In genomic region chr6:158568549-158568948, GRCh38 we compare ENCODE assay signal across 17 cellular contexts. TPM values are rescaled to one million over a fixed set of nuclear protein-coding genes. Genes with fewer than 3 reads are reported as not detected.
DNase-seq lines count a peak whose midpoint lies in the region; ATAC-seq, FAIRE-seq and TF ChIP-seq lines count a peak whose summit lies in the region.
"Had no signal": no experiment of that assay in that cellular context is flagged by ENCODE, and none has a peak within 500 bp of the region (broad histone marks: within the 10 kb centered on the region; RNA-seq: fewer than 3 reads in every experiment).

No MANE protein-coding gene starts in this region.

- no peak overlapping the region for H3K4me3 Mint-ChIP-seq in activated CD8-positive, alpha-beta T cell treated with anti-CD3 and anti-CD28 coated beads for 36 hours
- H3K4me3 Mint-ChIP-seq: brain, WTC11 had no signal

- peak; percentile 21 for FAIRE-seq in endothelial cell of umbilical vein (lab: Jason Lieb, UNC)

- dilution Hi-C loops in endothelial cell of umbilical vein (cut with MboI; ENCODE audit: extremely low pct_ligation_motif_present, low sequenced_read_pairs): no loop called here

- peaks cover 22% of the 10 kb centered on the region for H3K36me3 Mint-ChIP-seq in activated CD8-positive, alpha-beta T cell treated with anti-CD3 and anti-CD28 coated beads for 36 hours (ENCODE audit: low read depth)

- H3K27me3 ChIP-seq in heart right ventricle: no peaks in the 10 kb centered on the region
- no peaks in the 10 kb centered on the region for H3K27me3 ChIP-seq in endothelial cell of umbilical vein (ENCODE audit: control insufficient read depth in 2 of 2, insufficient read depth in 2 of 2, low read length in 2 of 2)
- H3K27me3 ChIP-seq in stomach: no peaks in the 10 kb centered on the region

- peaks cover 68% of the 10 kb centered on the region for H3K4me1 Mint-ChIP-seq in activated CD8-positive, alpha-beta T cell treated with anti-CD3 and anti-CD28 coated beads for 36 hours (ENCODE audit: low read depth)

- H3K4me3 ChIP-seq in heart right ventricle (no peak overlapping the region), endothelial cell of umbilical vein (replicated peaks in 1 of 3; ENCODE audit: insufficient read depth in 1 of 3, low read depth in 1 of 3, low read length in 3 of 3) (no peak overlapping the region), stomach (no peak overlapping the region)

- BruUV-seq in endothelial cell of umbilical vein (replicated peaks; lab: Mats Ljungman, UMichigan): no TSS peak

- POLR2A ChIA-PET in activated CD8-positive, alpha-beta T cell treated with anti-CD3 and anti-CD28 coated beads for 36 hours (lab: Charles Lee): interaction anchor here (1.0 to 1.6 kb wide), 3 partner anchors 14 to 77 kb away, joined by 3 to 6 read pairs (median 3); no protein-coding TSS in a partner anchor
- POLR2A ChIA-PET in endothelial cell of umbilical vein (lab: Charles Lee): no interaction called here

- peak; percentile 29 for DNase-seq in cardiac septum (ENCODE audit: low spot score)
- no peak for DNase-seq in heart right ventricle
- DNase-seq in activated CD8-positive, alpha-beta T cell treated with anti-CD3 and anti-CD28 coated beads for 36 hours: no peak
- DNase-seq in endothelial cell of umbilical vein (ENCODE audit: low read depth, low spot score): no peak
- DNase-seq in stomach: no peak
- DNase-seq in dermis blood vessel endothelial cell: no peak
- no peak for DNase-seq in foreskin melanocyte
- DNase-seq: activated effector memory CD4-positive, alpha-beta T cell treated with Interleukin-2 at 50 U/mL for 16 hours; DMS153; left ventricle myocardium superior; NCI-H2107; NCI-H69 had no signal

- H2AFZ ChIP-seq in endothelial cell of umbilical vein (ENCODE audit: low read depth, low read length): no peak overlapping the region

- TF ChIP-seq CTCF in heart right ventricle (IDR thresholded peaks at IDR 0.05): no peak
- TF ChIP-seq CTCF in activated CD8-positive, alpha-beta T cell treated with anti-CD3 and anti-CD28 coated beads for 36 hours (IDR thresholded peaks at IDR 0.05): no peak
- no peak for TF ChIP-seq CTCF in endothelial cell of umbilical vein (IDR thresholded peaks at IDR 0.05; ENCODE audit: extremely low read depth in 1 of 2, insufficient read depth in 1 of 2, low read depth in 1 of 2, low read length in 2 of 2)
- no peak for TF ChIP-seq CTCF in stomach (IDR thresholded peaks at IDR 0.05)

- H3K27me3 Mint-ChIP-seq in activated CD8-positive, alpha-beta T cell treated with anti-CD3 and anti-CD28 coated beads for 36 hours: no peaks in the 10 kb centered on the region
- H3K27me3 Mint-ChIP-seq: brain, IgD-negative memory B cell had no signal

- WGBS in heart right ventricle, 2 donors: 94 to 97% methylated on average over 5 of the region's 5 CpGs
- WGBS in stomach, 5 donors: 87 to 99% (median 91%) methylated on average over 5 of the region's 5 CpGs

- H3K9me3 Mint-ChIP-seq in activated CD8-positive, alpha-beta T cell treated with anti-CD3 and anti-CD28 coated beads for 36 hours: no peaks in the 10 kb centered on the region
- H3K9me3 Mint-ChIP-seq: brain, IgD-negative memory B cell, WTC11 had no signal

- H3K9me3 ChIP-seq in heart right ventricle: no peaks in the 10 kb centered on the region
- H3K9me3 ChIP-seq in endothelial cell of umbilical vein (replicated peaks; ENCODE audit: control insufficient read depth, insufficient read depth, low read length): no peaks in the 10 kb centered on the region
- no peaks in the 10 kb centered on the region for H3K9me3 ChIP-seq in stomach

- TF ChIP-seq POLR2A in endothelial cell of umbilical vein (IDR thresholded peaks at IDR 0.05; ENCODE audit: low read depth, low read length): no peak
- TF ChIP-seq POLR2A in stomach (IDR thresholded peaks at IDR 0.05): no peak

- peaks cover 70% of the 10 kb centered on the region for H3K79me2 ChIP-seq in endothelial cell of umbilical vein (ENCODE audit: control insufficient read depth, insufficient read depth, low read length)

- H3K9me1 ChIP-seq in endothelial cell of umbilical vein (replicated peaks; ENCODE audit: control insufficient read depth, extremely low read depth, insufficient read depth, low read length): no peaks in the 10 kb centered on the region

- intact Hi-C loops in cardiac septum (cut with DNase I) (no loop called here), heart right ventricle (cut with DNase I) (no loop called here), endothelial cell of umbilical vein (cut with micrococcal nuclease) (no loop called here), stomach (cut with DNase I; ENCODE audit: low total_unique reads) (no loop called here)
- intact Hi-C loops in activated CD8-positive, alpha-beta T cell treated with anti-CD3 and anti-CD28 coated beads for 36 hours (cut with micrococcal nuclease): no loop called here

- H3K4me1 ChIP-seq in heart right ventricle (peaks cover 0 to 30% (median 0%) of the 10 kb centered on the region in 9 donors), endothelial cell of umbilical vein (ENCODE audit: control insufficient read depth, extremely low read depth, insufficient read depth, low read length) (no peaks in the 10 kb centered on the region), stomach (peaks cover 45 to 95% (median 59%) of the 10 kb centered on the region in 4 donors)

- H3K27ac ChIP-seq in heart right ventricle (peak overlapping the region in 1 of 10 donors; percentile 55), endothelial cell of umbilical vein (ENCODE audit: insufficient read depth, low read depth, low read length) (no peak overlapping the region), stomach (peak overlapping the region in 3 of 5 donors; percentile 13 to 84 (median 46))

- no peak overlapping the region for H3K4me2 ChIP-seq in endothelial cell of umbilical vein (ENCODE audit: insufficient read depth, low read length)

- H3K36me3 ChIP-seq in heart right ventricle: peaks cover 0 to 25% (median 0%) of the 10 kb centered on the region in 9 donors
- H3K36me3 ChIP-seq in endothelial cell of umbilical vein (ENCODE audit: control insufficient read depth in 2 of 2, extremely low read depth in 1 of 2, insufficient read depth in 2 of 2, low read length in 2 of 2): peaks cover 0 to 4% of the 10 kb centered on the region in 2 experiments
- peaks cover 0 to 15% (median 2%) of the 10 kb centered on the region in 4 donors for H3K36me3 ChIP-seq in stomach

- H4K20me1 ChIP-seq in endothelial cell of umbilical vein (replicated peaks; ENCODE audit: control insufficient read depth, extremely low read depth, insufficient read depth, low read length): no peaks in the 10 kb centered on the region

- ATAC-seq in heart right ventricle: no peak
- no peak for ATAC-seq in activated CD8-positive, alpha-beta T cell treated with anti-CD3 and anti-CD28 coated beads for 36 hours
- no peak for ATAC-seq in GM19395 (IDR thresholded peaks at IDR 0.05; ENCODE audit: unreplicated experiment)
- ATAC-seq: left ventricle myocardium superior, Panc1, WTC11 had no signal

- peak overlapping the region; percentile 92 for H3K27ac Mint-ChIP-seq in activated CD8-positive, alpha-beta T cell treated with anti-CD3 and anti-CD28 coated beads for 36 hours

- no peak overlapping the region for H3K9ac ChIP-seq in endothelial cell of umbilical vein (replicated peaks; ENCODE audit: extremely low read depth, insufficient read depth, low read length)

- TF ChIP-seq EP300 in stomach (IDR thresholded peaks at IDR 0.05): no peak

- CTCF ChIA-PET in activated CD8-positive, alpha-beta T cell treated with anti-CD3 and anti-CD28 coated beads for 36 hours (lab: Charles Lee): interaction anchor here (1.2 to 1.5 kb wide), 2 partner anchors 10 to 354 kb away, joined by 4 to 5 read pairs; partner anchors contain the start of gene TMEM181
- CTCF ChIA-PET in endothelial cell of umbilical vein (lab: Charles Lee): interaction anchor here (2.1 kb wide), 1 partner anchor 348 kb away, joined by 8 read pairs; no protein-coding TSS in a partner anchor

TF ChIP-seq in endothelial cell of umbilical vein, 7 proteins besides CTCF, POLR2A, EP300 and RAD21:
- TF ChIP-seq POLR2AphosphoS5 (IDR thresholded peaks at IDR 0.05; ENCODE audit: insufficient read depth, low read depth, low read length) (no peak), EZH2 (IDR thresholded peaks at IDR 0.05; ENCODE audit: borderline replicate concordance, low read depth, low read length, severe bottlenecking) (no peak), MYC (IDR thresholded peaks at IDR 0.05; ENCODE audit: low read depth, low read length) (no peak), GATA2 (IDR thresholded peaks at IDR 0.05; ENCODE audit: insufficient read depth, insufficient read length, low read depth, low read length) (no peak), JUN (IDR thresholded peaks at IDR 0.05; ENCODE audit: borderline replicate concordance, insufficient read depth, insufficient read length, low read depth) (no peak), FOS (IDR thresholded peaks at IDR 0.05; ENCODE audit: borderline replicate concordance, insufficient read depth, low read length) (no peak), MAX (IDR thresholded peaks at IDR 0.05; ENCODE audit: insufficient read depth, insufficient read length) (no peak)
TF ChIP-seq in endothelial cell of umbilical vein: peak in this region for 0.

RNA-seq across cellular contexts. Expression of gene TMEM181, which starts 8.7 kb away (rescaled TPM):
- 10.6 TPM for total RNA-seq in cardiac septum
- total RNA-seq in heart right ventricle: 10 to 100 TPM in 4 of 10 donors, 1 to 10 TPM in 6; 7.3 to 13.4 (median 9.8) TPM
- polyA plus RNA-seq in heart right ventricle: 1 to 10 TPM; 5.9 to 8.9 TPM
- 10 to 100 TPM; 10.0 to 10.1 TPM for total RNA-seq in activated CD8-positive, alpha-beta T cell treated with anti-CD3 and anti-CD28 coated beads for 36 hours
- total RNA-seq in endothelial cell of umbilical vein: 33.5 and 34.5 TPM in 2 replicates
- 16.1 and 21.7 TPM in 2 replicates for polyA plus RNA-seq in endothelial cell of umbilical vein
- 17.4 and 17.9 TPM in 2 replicates for polyA plus RNA-seq in endothelial cell of umbilical vein (2011; cell fraction: cytosol; rRNA removed)
- polyA plus RNA-seq in endothelial cell of umbilical vein (2011; cell fraction: nucleus; rRNA removed): 25.9 and 31.7 TPM in 2 replicates
- 28.2 and 30.7 TPM in 2 replicates for polyA plus RNA-seq in endothelial cell of umbilical vein (2012)
- polyA minus RNA-seq in endothelial cell of umbilical vein: 36.0 and 36.2 TPM in 2 replicates
- 9.3 TPM for polyA minus RNA-seq in endothelial cell of umbilical vein (2011; cell fraction: cytosol; rRNA and poly(A)+ RNA removed)
- 13.2 and 19.9 TPM in 2 replicates for polyA minus RNA-seq in endothelial cell of umbilical vein (2011; cell fraction: nucleus; rRNA and poly(A)+ RNA removed)
- total RNA-seq in stomach: 10 to 100 TPM in 3 of 5 donors, 1 to 10 TPM in 2; 2.9 to 62.2 (median 25.4) TPM
- 10 to 100 TPM in 2 of 3 donors, 1 to 10 TPM in 1; 7.8 to 16.7 (median 13.3) TPM for polyA plus RNA-seq in stomach
- 43.9 and 57.9 TPM in 2 replicates for total RNA-seq in dermis blood vessel endothelial cell
